In the genomic region with DNA sequence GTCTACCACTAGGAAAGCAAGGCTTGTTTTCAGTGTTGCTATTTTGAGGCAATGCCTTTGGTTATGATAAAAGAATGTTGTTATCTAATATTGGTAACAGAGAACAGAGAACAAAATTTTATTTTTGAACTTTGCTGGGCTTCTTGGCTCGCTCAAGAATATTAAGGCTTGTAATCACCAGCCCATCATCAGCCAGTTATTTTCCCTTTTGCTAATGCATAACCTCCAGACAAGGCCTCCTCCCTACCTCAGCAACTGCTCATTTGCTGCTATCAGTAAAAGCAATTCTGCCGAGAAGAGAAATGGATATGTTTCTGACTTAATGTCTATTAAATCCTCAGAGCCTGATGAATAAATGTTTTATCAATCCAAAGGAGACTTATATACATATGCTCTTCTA, we compare ENCODE assay signal across 22 cellular contexts.
"Had no signal": no experiment of that assay in that cellular context is flagged by ENCODE, and none has a peak within 500 bp of the region (broad histone marks: within the 10 kb centered on the region; RNA-seq: fewer than 3 reads in every experiment).

No MANE protein-coding gene starts in this region.

- H2AFZ ChIP-seq: parathyroid adenoma had no signal

- H3K27ac ChIP-seq: colonic mucosa, esophagus squamous epithelium, parathyroid adenoma, right lobe of liver, upper lobe of left lung, VCaP had no signal

- H3K4me3 ChIP-seq: colonic mucosa, esophagus squamous epithelium, right lobe of liver, stomach, upper lobe of left lung had no signal

- H3K9ac ChIP-seq: parathyroid adenoma, SK-N-SH had no signal

- H3K9me2 ChIP-seq: SK-N-SH had no signal

- ATAC-seq: activated CD4-positive, CD25-positive, alpha-beta regulatory T cell treated with anti-CD3 and anti-CD28 coated beads, Interleukin-2, amount 50 U/mL, for 24 hours; right lobe of liver; stimulated activated effector memory CD8-positive, alpha-beta T cell treated with anti-CD3 and anti-CD28 coated beads, Interleukin-12 subunit alpha, Interleukin-12 subunit beta, amount 100 ng/mL, for 72 hours had no signal

- H3K79me2 ChIP-seq: parathyroid adenoma had no signal

- H3K4me2 ChIP-seq: SK-N-SH had no signal

- H3K9me3 ChIP-seq: colonic mucosa, esophagus squamous epithelium, right lobe of liver, SK-N-SH, stomach, upper lobe of left lung had no signal

- H3K27me3 ChIP-seq: colonic mucosa, esophagus squamous epithelium, right lobe of liver, stomach, upper lobe of left lung had no signal

- H3K36me3 ChIP-seq: colonic mucosa, esophagus squamous epithelium, right lobe of liver, stomach, upper lobe of left lung had no signal

- H3K4me1 ChIP-seq: colonic mucosa, parathyroid adenoma, right lobe of liver had no signal

- DNase-seq: activated CD4-positive, alpha-beta memory T cell treated with anti-CD3 and anti-CD28 coated beads, Interleukin-2, amount 10 ng/mL, durations not matched to agents 7 days and 5 days; activated CD4-positive, alpha-beta T cell treated with anti-CD3 and anti-CD28 coated beads, Interleukin-2, amount 10 ng/mL, durations not matched to agents 24 days and 14 days; activated effector memory CD4-positive, alpha-beta T cell treated with anti-CD3 and anti-CD28 coated beads, Interleukin-2, amount 50 U/mL, for 16 hours; activated naive CD4-positive, alpha-beta T cell treated with anti-CD3 and anti-CD28 coated beads, Interleukin-2, amount 10 ng/mL, durations not matched to agents 7 days and 5 days; activated T-cell treated with anti-CD3 and anti-CD28 coated beads for 4 hours; colonic mucosa; endodermal cell; esophagus squamous epithelium; hippocampal formation; kidney glomerular epithelial cell; naive B cell; nucleus accumbens; right lobe of liver; SK-N-SH; small intestine; stimulated activated CD4-positive, alpha-beta T cell treated with anti-CD3 and anti-CD28 coated beads, Interleukin-2, amount 100 ng/mL, for 24 hours; stomach; upper lobe of left lung had no signal
